10 cellular contexts compared by ENCODE assay signal in the genomic region with DNA sequence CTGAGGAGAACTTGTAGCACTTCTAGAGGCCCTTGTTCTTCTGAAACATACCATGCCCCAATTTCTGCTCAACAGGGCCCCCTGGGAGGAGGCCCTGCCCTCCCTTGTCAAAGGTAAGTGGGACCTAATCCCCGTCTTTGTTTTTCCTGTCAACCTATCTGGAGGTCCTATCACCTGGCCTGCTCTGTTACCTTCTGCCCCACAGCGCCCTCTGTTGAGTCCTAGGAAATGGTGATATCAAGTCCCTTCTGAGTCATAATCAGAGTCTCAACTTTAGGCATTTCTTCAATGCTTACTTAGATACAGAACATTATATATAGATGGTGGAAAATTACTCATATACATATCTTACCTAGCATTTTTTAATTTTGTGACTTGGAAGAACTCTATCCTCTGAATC. TPM values are rescaled to one million over a fixed set of nuclear protein-coding genes. Genes with fewer than 3 reads are reported as not detected.
A peak's percentile ranks its signal among the peaks of the same experiment; 100 is the strongest.
DNase-seq lines count a peak whose midpoint lies in the region; TF ChIP-seq lines count a peak whose summit lies in the region.
"Had no signal": no experiment of that assay in that cellular context is flagged by ENCODE, and none has a peak within 500 bp of the region (broad histone marks: within the 10 kb centered on the region; RNA-seq: fewer than 3 reads in every experiment).

No MANE protein-coding gene starts in this region.

- H3K9me3 Mint-ChIP-seq in CD14-positive monocyte: no peaks in the 10 kb centered on the region
- H3K9me3 Mint-ChIP-seq in endothelial cell (ENCODE audit: unreplicated experiment): no peaks in the 10 kb centered on the region
- H3K9me3 Mint-ChIP-seq: activated naive CD4-positive, alpha-beta T cell treated with anti-CD3 and anti-CD28 coated beads, Interleukin-2, amount 50 U/mL, for 24 hours had no signal

- H3K9me3 ChIP-seq in GM23248 (ENCODE audit: low read depth) (no peaks in the 10 kb centered on the region), esophagus muscularis mucosa (no peaks in the 10 kb centered on the region)

- in situ Hi-C loops in GM23248 (cut with MboI): no loop called here

- no peak overlapping the region for H2AFZ ChIP-seq in GM23248

- DNase-seq in CD14-positive monocyte (ENCODE audit: low spot score) (no peak), endothelial cell (ENCODE audit: low spot score) (peak; percentile 25), GM23248 (no peak), SKM-1 treated with dmso at 0.1 percent for 144 hours (lab: John Stamatoyannopoulos, UW; ENCODE audit: unreplicated experiment) (no peak), NCI-H2107 treated with DMSO at 0.1 percent for 48 hours (lab: John Stamatoyannopoulos, UW; ENCODE audit: unreplicated experiment) (no peak), esophagus muscularis mucosa (ENCODE audit: extremely low spot score) (no peak)
- DNase-seq: NCI-H2029 had no signal

- TF ChIP-seq CTCF in CD14-positive monocyte (IDR thresholded peaks at IDR 0.05): peak; percentile 47
- peak; percentile 71 for TF ChIP-seq CTCF in GM12873 (IDR thresholded peaks at IDR 0.05; ENCODE audit: insufficient read depth, low read depth, low read length, missing control alignments)
- TF ChIP-seq CTCF in endothelial cell (IDR thresholded peaks at IDR 0.05; ENCODE audit: unreplicated experiment): no peak
- TF ChIP-seq CTCF in esophagus muscularis mucosa (IDR thresholded peaks at IDR 0.05): no peak

- WGBS in GM23248 (ENCODE audit: low coverage in 1 of 2, low lambda C conversion rate in 2 of 2, missing lambda C conversion rate in 2 of 2), 2 experiments: 20 to 33% methylated on average over 2 of the region's 2 CpGs
- 22% methylated on average over 2 of the region's 2 CpGs for WGBS in esophagus muscularis mucosa

- no peaks in the 10 kb centered on the region for H3F3A ChIP-seq in GM23248 (ENCODE audit: insufficient read depth)

- intact Hi-C loops in CD14-positive monocyte (cut with micrococcal nuclease) (no loop called here), esophagus muscularis mucosa (cut with DNase I) (no loop called here)

- H3K4me1 ChIP-seq in GM23248 (ENCODE audit: insufficient read depth) (no peaks in the 10 kb centered on the region), esophagus muscularis mucosa (no peaks in the 10 kb centered on the region)

- TF ChIP-seq EP300 in Ishikawa (IDR thresholded peaks at IDR 0.05; ENCODE audit: borderline replicate concordance): no peak
- TF ChIP-seq EP300 in esophagus muscularis mucosa (IDR thresholded peaks at IDR 0.05): no peak

- H3K27me3 Mint-ChIP-seq in CD14-positive monocyte (ENCODE audit: low read depth in 3 of 3): peaks cover 37 to 73% (median 52%) of the 10 kb centered on the region in 3 donors
- peaks cover 4% of the 10 kb centered on the region for H3K27me3 Mint-ChIP-seq in endothelial cell (ENCODE audit: unreplicated experiment)

- H3K9ac ChIP-seq in GM23248: no peak overlapping the region

- H3K27ac ChIP-seq in GM23248: no peak overlapping the region
- H3K27ac ChIP-seq in esophagus muscularis mucosa (replicated peaks in 1 of 4): no peak overlapping the region

- H3K79me2 ChIP-seq in GM23248 (ENCODE audit: insufficient read depth): no peaks in the 10 kb centered on the region

- H3K4me3 Mint-ChIP-seq in CD14-positive monocyte: peak overlapping the region in 1 of 2 donors; percentile 33
- H3K4me3 Mint-ChIP-seq in endothelial cell (ENCODE audit: unreplicated experiment): no peak overlapping the region
- H3K4me3 Mint-ChIP-seq: activated naive CD4-positive, alpha-beta T cell treated with anti-CD3 and anti-CD28 coated beads, Interleukin-2, amount 50 U/mL, for 24 hours had no signal

- H4K20me1 ChIP-seq in GM23248 (ENCODE audit: insufficient read depth): no peaks in the 10 kb centered on the region

- H3K9me2 ChIP-seq in GM23248 (ENCODE audit: insufficient read depth): no peaks in the 10 kb centered on the region

- peaks cover 4% of the 10 kb centered on the region; the same call in 1 of the 2 replicates for H3K27me3 ChIP-seq in GM23248 (replicated peaks; ENCODE audit: insufficient read depth)
- H3K27me3 ChIP-seq in esophagus muscularis mucosa: peaks cover 0 to 5% (median 0%) of the 10 kb centered on the region in 4 donors

- no peaks in the 10 kb centered on the region for H3K36me3 Mint-ChIP-seq in CD14-positive monocyte
- peaks cover 3% of the 10 kb centered on the region for H3K36me3 Mint-ChIP-seq in endothelial cell (ENCODE audit: low read depth, unreplicated experiment)
- H3K36me3 Mint-ChIP-seq: activated naive CD4-positive, alpha-beta T cell treated with anti-CD3 and anti-CD28 coated beads, Interleukin-2, amount 50 U/mL, for 24 hours had no signal

- no peak overlapping the region for H3K4me2 ChIP-seq in GM23248 (ENCODE audit: unreplicated experiment)

- H3K4me1 Mint-ChIP-seq in CD14-positive monocyte (peaks cover 7% of the 10 kb centered on the region), endothelial cell (ENCODE audit: unreplicated experiment) (peaks cover 3% of the 10 kb centered on the region)

- peak; percentile 29; the same call in 1 of the 2 replicates for TF ChIP-seq RAD21 in Ishikawa (IDR thresholded peaks at IDR 0.05; ENCODE audit: low read depth)

- no peak for TF ChIP-seq POLR2A in esophagus muscularis mucosa (IDR thresholded peaks at IDR 0.05; ENCODE audit: low read depth)

- no peak overlapping the region for H3K4me3 ChIP-seq in GM23248
- no peak overlapping the region for H3K4me3 ChIP-seq in esophagus muscularis mucosa

- H3K36me3 ChIP-seq in GM23248 (ENCODE audit: low read depth) (no peaks in the 10 kb centered on the region), esophagus muscularis mucosa (no peaks in the 10 kb centered on the region)

- no peak overlapping the region for H3K27ac Mint-ChIP-seq in CD14-positive monocyte
- no peak overlapping the region for H3K27ac Mint-ChIP-seq in endothelial cell (ENCODE audit: unreplicated experiment)
- H3K27ac Mint-ChIP-seq: activated naive CD4-positive, alpha-beta T cell treated with anti-CD3 and anti-CD28 coated beads, Interleukin-2, amount 50 U/mL, for 24 hours had no signal

TF ChIP-seq in Ishikawa, 13 proteins besides CTCF, POLR2A, EP300 and RAD21:
- TF ChIP-seq, protein P1, sequence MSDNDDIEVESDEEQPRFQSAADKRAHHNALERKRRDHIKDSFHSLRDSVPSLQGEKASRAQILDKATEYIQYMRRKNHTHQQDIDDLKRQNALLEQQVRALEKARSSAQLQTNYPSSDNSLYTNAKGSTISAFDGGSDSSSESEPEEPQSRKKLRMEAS (IDR thresholded peaks at IDR 0.05): no peak
- TF ChIP-seq NFIC (IDR thresholded peaks at IDR 0.05): no peak
- no peak for TF ChIP-seq ZBTB7A (IDR thresholded peaks at IDR 0.05; ENCODE audit: low read depth)
- no peak for TF ChIP-seq FOXM1 (IDR thresholded peaks at IDR 0.05; ENCODE audit: borderline replicate concordance, low read depth)
- TF ChIP-seq TCF12 (IDR thresholded peaks at IDR 0.05; ENCODE audit: low read depth): no peak
- no peak for TF ChIP-seq EGR1 (IDR thresholded peaks at IDR 0.05)
- TF ChIP-seq CREB1 (IDR thresholded peaks at IDR 0.05; ENCODE audit: low read depth): no peak
- no peak for TF ChIP-seq TEAD4 (IDR thresholded peaks at IDR 0.05)
- TF ChIP-seq, protein P2, sequence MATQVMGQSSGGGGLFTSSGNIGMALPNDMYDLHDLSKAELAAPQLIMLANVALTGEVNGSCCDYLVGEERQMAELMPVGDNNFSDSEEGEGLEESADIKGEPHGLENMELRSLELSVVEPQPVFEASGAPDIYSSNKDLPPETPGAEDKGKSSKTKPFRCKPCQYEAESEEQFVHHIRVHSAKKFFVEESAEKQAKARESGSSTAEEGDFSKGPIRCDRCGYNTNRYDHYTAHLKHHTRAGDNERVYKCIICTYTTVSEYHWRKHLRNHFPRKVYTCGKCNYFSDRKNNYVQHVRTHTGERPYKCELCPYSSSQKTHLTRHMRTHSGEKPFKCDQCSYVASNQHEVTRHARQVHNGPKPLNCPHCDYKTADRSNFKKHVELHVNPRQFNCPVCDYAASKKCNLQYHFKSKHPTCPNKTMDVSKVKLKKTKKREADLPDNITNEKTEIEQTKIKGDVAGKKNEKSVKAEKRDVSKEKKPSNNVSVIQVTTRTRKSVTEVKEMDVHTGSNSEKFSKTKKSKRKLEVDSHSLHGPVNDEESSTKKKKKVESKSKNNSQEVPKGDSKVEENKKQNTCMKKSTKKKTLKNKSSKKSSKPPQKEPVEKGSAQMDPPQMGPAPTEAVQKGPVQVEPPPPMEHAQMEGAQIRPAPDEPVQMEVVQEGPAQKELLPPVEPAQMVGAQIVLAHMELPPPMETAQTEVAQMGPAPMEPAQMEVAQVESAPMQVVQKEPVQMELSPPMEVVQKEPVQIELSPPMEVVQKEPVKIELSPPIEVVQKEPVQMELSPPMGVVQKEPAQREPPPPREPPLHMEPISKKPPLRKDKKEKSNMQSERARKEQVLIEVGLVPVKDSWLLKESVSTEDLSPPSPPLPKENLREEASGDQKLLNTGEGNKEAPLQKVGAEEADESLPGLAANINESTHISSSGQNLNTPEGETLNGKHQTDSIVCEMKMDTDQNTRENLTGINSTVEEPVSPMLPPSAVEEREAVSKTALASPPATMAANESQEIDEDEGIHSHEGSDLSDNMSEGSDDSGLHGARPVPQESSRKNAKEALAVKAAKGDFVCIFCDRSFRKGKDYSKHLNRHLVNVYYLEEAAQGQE (IDR thresholded peaks at IDR 0.05; ENCODE audit: low read depth): no peak
- no peak for TF ChIP-seq TAF1 (IDR thresholded peaks at IDR 0.05; ENCODE audit: low read depth)
TF ChIP-seq in Ishikawa: peak in this region for 0.

RNA-seq across cellular contexts. Expression of a gene that starts 28.2 kb away (rescaled TPM):
- polyA plus RNA-seq in CD14-positive monocyte: not detected
- not detected for total RNA-seq in endothelial cell (ENCODE audit: unreplicated experiment)
- not detected in 2 replicates for total RNA-seq in GM23248 (2014; rRNA removed; shearing (Covaris generic))
- polyA plus RNA-seq in GM23248 (2016; fragmentation: Nextera tagmentation; extraction: Ambion mirVana): not detected in 2 replicates
- not detected for total RNA-seq in esophagus muscularis mucosa

Comparison
In these comparisons a context has a peak if more than half of its experiments do, and no peak if none do; other contexts are left out.
1. CTCF ChIP-seq: peak in CD14-positive monocyte (single experiment) and GM12873 (single experiment); none in endothelial cell (single experiment) and esophagus muscularis mucosa (0 of 3).